In genomic region chr2:170073288-170073687, GRCh38 we compare ENCODE assay signal across 11 cellular contexts.
DNase-seq lines count a peak whose midpoint lies in the region; ATAC-seq and TF ChIP-seq lines count a peak whose summit lies in the region.
"Had no signal": no experiment of that assay in that cellular context is flagged by ENCODE, and none has a peak within 500 bp of the region (broad histone marks: within the 10 kb centered on the region; RNA-seq: fewer than 3 reads in every experiment).

No MANE protein-coding gene starts in this region.

- H3K36me3 ChIP-seq in thyroid gland = peaks cover 0 to 7% of the 10 kb centered on the region in 2 donors
- H3K36me3 ChIP-seq in suprapubic skin = peaks cover 27% of the 10 kb centered on the region

- TF ChIP-seq EP300 in suprapubic skin (IDR thresholded peaks at IDR 0.05) = no peak

- H3K4me1 Mint-ChIP-seq in activated T-cell treated with anti-CD3 and anti-CD28 coated beads, Interleukin-2, amount 50 U/mL, for 72 hours (ENCODE audit: low read depth) = no peaks in the 10 kb centered on the region

- in situ Hi-C loops in astrocyte of the cerebellum (cut with HindIII; ENCODE audit: low sequenced_read_pairs) = no loop called here

- 12 to 13% methylated on average over 2 of the region's 2 CpGs for whole genome bisulfite sequencing in thyroid gland, 2 donors
- 11% methylated on average over 2 of the region's 2 CpGs for WGBS in suprapubic skin

- no peaks in the 10 kb centered on the region for H3K27me3 Mint-ChIP-seq in activated T-cell treated with anti-CD3 and anti-CD28 coated beads, Interleukin-2, amount 50 U/mL, for 72 hours (ENCODE audit: low read depth)
- H3K27me3 Mint-ChIP-seq: CD4-positive, CD25-positive, alpha-beta regulatory T cell had no signal

- TF ChIP-seq CTCF in astrocyte of the cerebellum (IDR thresholded peaks at IDR 0.05; ENCODE audit: low read depth, low read length, missing control alignments) (no peak), thyroid gland (IDR thresholded peaks at IDR 0.05) (no peak), suprapubic skin (IDR thresholded peaks at IDR 0.05) (no peak)

- DNase-seq in activated T-cell treated with anti-CD3 and anti-CD28 coated beads, Interleukin-2, amount 50 U/mL, for 72 hours = no peak
- no peak for DNase-seq in activated T-cell treated with anti-CD3 and anti-CD28 coated beads, Interleukin-2, amount 50 U/mL, for 48 hours
- peak; percentile 80 for DNase-seq in astrocyte of the cerebellum (ENCODE audit: low read depth)
- peak in 37 of 51 donors; percentile 0 to 74 (median 29) for DNase-seq in hypothalamus (lab: John Stamatoyannopoulos, UW)
- peak; percentile 62 to 76 for DNase-seq in thyroid gland
- DNase-seq in suprapubic skin (ENCODE audit: low spot score in 2 of 2) = no peak
- DNase-seq in MV-4-11 (lab: John Stamatoyannopoulos, UW) = no peak
- DNase-seq in SIG-M5 (lab: John Stamatoyannopoulos, UW) = no peak
- DNase-seq: CD4-positive, CD25-positive, alpha-beta regulatory T cell; NCI-H526 treated with DMSO at 0.1 percent for 48 hours had no signal

- intact Hi-C loops in thyroid gland (cut with DNase I) = no loop called here

- no peak overlapping the region for H3K4me3 Mint-ChIP-seq in activated T-cell treated with anti-CD3 and anti-CD28 coated beads, Interleukin-2, amount 50 U/mL, for 72 hours
- H3K4me3 Mint-ChIP-seq: CD4-positive, CD25-positive, alpha-beta regulatory T cell had no signal

- H3K27ac ChIP-seq in thyroid gland = peak overlapping the region; percentile 24 to 30 (median 28)
- H3K27ac ChIP-seq in suprapubic skin = no peak overlapping the region

- H3K4me3 ChIP-seq in astrocyte of the cerebellum (ENCODE audit: low read depth, low read length) (no peak overlapping the region), thyroid gland (replicated peaks in 1 of 3) (no peak overlapping the region), suprapubic skin (no peak overlapping the region)

- TF ChIP-seq POLR2A in thyroid gland (IDR thresholded peaks at IDR 0.05) (no peak), suprapubic skin (IDR thresholded peaks at IDR 0.05) (no peak)

- peaks cover 6 to 17% of the 10 kb centered on the region in 2 donors for H3K36me3 Mint-ChIP-seq in activated T-cell treated with anti-CD3 and anti-CD28 coated beads, Interleukin-2, amount 50 U/mL, for 72 hours (ENCODE audit: insufficient read depth in 2 of 2)

- no peak for ATAC-seq in activated T-cell treated with anti-CD3 and anti-CD28 coated beads, Interleukin-2, amount 50 U/mL, for 72 hours (replicated peaks in 1 of 2)
- ATAC-seq: activated CD4-positive, CD25-positive, alpha-beta regulatory T cell treated with anti-CD3 and anti-CD28 coated beads, Interleukin-2, amount 50 U/mL, for 24 hours had no signal

- H3K4me1 ChIP-seq in thyroid gland (peaks cover 0 to 15% of the 10 kb centered on the region in 2 donors), suprapubic skin (no peaks in the 10 kb centered on the region)

- no peaks in the 10 kb centered on the region for H3K27me3 ChIP-seq in thyroid gland
- H3K27me3 ChIP-seq in suprapubic skin = no peaks in the 10 kb centered on the region

- H3K9me3 ChIP-seq in thyroid gland (no peaks in the 10 kb centered on the region), suprapubic skin (peaks cover 5% of the 10 kb centered on the region)

- peaks cover 2% of the 10 kb centered on the region in 2 donors for H3K9me3 Mint-ChIP-seq in activated T-cell treated with anti-CD3 and anti-CD28 coated beads, Interleukin-2, amount 50 U/mL, for 72 hours

- peak overlapping the region; percentile 1 for H3K27ac Mint-ChIP-seq in activated T-cell treated with anti-CD3 and anti-CD28 coated beads, Interleukin-2, amount 50 U/mL, for 72 hours
- H3K27ac Mint-ChIP-seq: CD4-positive, CD25-positive, alpha-beta regulatory T cell had no signal

Comparison
In these comparisons a context has a peak if more than half of its experiments do, and no peak if none do; other contexts are left out.
1. DNase-seq: peak in astrocyte of the cerebellum (single experiment), hypothalamus (37 of 51) and thyroid gland (2 of 2); none in activated T-cell treated with anti-CD3 and anti-CD28 coated beads, Interleukin-2, amount 50 U/mL, for 72 hours (0 of 2), activated T-cell treated with anti-CD3 and anti-CD28 coated beads, Interleukin-2, amount 50 U/mL, for 48 hours (0 of 2), suprapubic skin (0 of 2), MV-4-11 (single experiment) and SIG-M5 (single experiment).